In genomic region chr16:706189-707061, GRCh38 we compare ENCODE assay signal across 13 cellular contexts. TPM values are rescaled to one million over a fixed set of nuclear protein-coding genes. Genes with fewer than 3 reads are reported as not detected.
DNase-seq lines count a peak whose midpoint lies in the region; FAIRE-seq and TF ChIP-seq lines count a peak whose summit lies in the region.
"Had no signal": no experiment of that assay in that cellular context is flagged by ENCODE, and none has a peak within 500 bp of the region (broad histone marks: within the 10 kb centered on the region; RNA-seq: fewer than 3 reads in every experiment).

No MANE protein-coding gene starts in this region.

- H3K4me1 ChIP-seq in A673 (ENCODE audit: insufficient read depth, low read length, poor library complexity, severe bottlenecking), result no peaks in the 10 kb centered on the region
- no peaks in the 10 kb centered on the region for H3K4me1 ChIP-seq in OCI-LY7 (ENCODE audit: insufficient read depth, low read length, poor library complexity, severe bottlenecking)
- H3K4me1 ChIP-seq in thyroid gland, result peaks cover 0 to 9% of the 10 kb centered on the region in 2 donors
- peaks cover 1% of the 10 kb centered on the region for H3K4me1 ChIP-seq in ovary (ENCODE audit: insufficient read depth)

- H3K9me3 ChIP-seq in A673 (ENCODE audit: low read depth, low read length, poor library complexity, severe bottlenecking) (no peaks in the 10 kb centered on the region), OCI-LY7 (ENCODE audit: low read length) (no peaks in the 10 kb centered on the region), thyroid gland (no peaks in the 10 kb centered on the region), ovary (no peaks in the 10 kb centered on the region)
- H3K9me3 ChIP-seq: gastrocnemius medialis, SJSA1, thoracic aorta had no signal

- no peak for TF ChIP-seq POLR2A in thyroid gland (IDR thresholded peaks at IDR 0.05)
- no peak for TF ChIP-seq POLR2A in ovary (IDR thresholded peaks at IDR 0.05)
- TF ChIP-seq POLR2A in H54 (IDR thresholded peaks at IDR 0.05; ENCODE audit: low read depth, low read length), result no peak

- CTCF ChIA-PET in A673 (lab: Charles Lee), result no interaction called here
- CTCF ChIA-PET in OCI-LY7 (lab: Charles Lee; ENCODE audit: unreplicated experiment), result no interaction called here

- TF ChIP-seq EP300 in ovary (IDR thresholded peaks at IDR 0.05), result no peak

- no peak overlapping the region for H3K27ac ChIP-seq in A673 (ENCODE audit: low read depth, low read length, poor library complexity, severe bottlenecking)
- H3K27ac ChIP-seq in OCI-LY7 (ENCODE audit: low read depth, low read length, poor library complexity, severe bottlenecking), result no peak overlapping the region
- no peak overlapping the region for H3K27ac ChIP-seq in thyroid gland
- H3K27ac ChIP-seq in ovary, result no peak overlapping the region
- H3K27ac ChIP-seq: gastrocnemius medialis, SJSA1, thoracic aorta had no signal

- H3K79me2 ChIP-seq in OCI-LY7 (ENCODE audit: insufficient read depth, low read depth, low read length), result no peaks in the 10 kb centered on the region

- H3K27me3 ChIP-seq in A673 (replicated peaks; ENCODE audit: insufficient read depth, low read depth, low read length, poor library complexity), result peaks cover 58% of the 10 kb centered on the region
- peaks cover 17% of the 10 kb centered on the region for H3K27me3 ChIP-seq in thyroid gland
- H3K27me3 ChIP-seq in ovary, result peaks cover 9% of the 10 kb centered on the region

- BruUV-seq in A673 (replicated peaks; lab: Mats Ljungman, UMichigan), result no TSS peak
- no TSS peak for BruUV-seq in OCI-LY7 (replicated peaks; lab: Mats Ljungman, UMichigan)

- no peaks in the 10 kb centered on the region for H4K20me1 ChIP-seq in OCI-LY7 (ENCODE audit: insufficient read depth, low read length)

- intact Hi-C loops in A673 (cut with micrococcal nuclease; ENCODE audit: unreplicated experiment) (no loop called here), OCI-LY7 (cut with micrococcal nuclease; ENCODE audit: unreplicated experiment) (no loop called here), thyroid gland (cut with DNase I) (loop anchor here (10.0 kb wide), 1 partner anchor 488 kb away; no protein-coding TSS in a partner anchor), ovary (cut with DNase I) (no loop called here)

- peak overlapping the region; percentile 23 for H3K4me3 ChIP-seq in A673 (ENCODE audit: low read depth, low read length, poor library complexity, severe bottlenecking)
- H3K4me3 ChIP-seq in OCI-LY7 (ENCODE audit: low read depth, low read length, poor library complexity, severe bottlenecking), result no peak overlapping the region
- H3K4me3 ChIP-seq in iPS-11a (ENCODE audit: low read depth, low read length), result peak overlapping the region; percentile 35
- H3K4me3 ChIP-seq in thyroid gland (replicated peaks in 1 of 3), result no peak overlapping the region
- H3K4me3 ChIP-seq in ovary, result no peak overlapping the region
- H3K4me3 ChIP-seq: gastrocnemius medialis, SJSA1, thoracic aorta had no signal

- FAIRE-seq in H54 (lab: Jason Lieb, UNC), result no peak
- FAIRE-seq: GM12891 had no signal

- H3K36me3 ChIP-seq in A673 (ENCODE audit: insufficient read depth, low read length, poor library complexity, severe bottlenecking) (no peaks in the 10 kb centered on the region), OCI-LY7 (ENCODE audit: insufficient read depth, low read length) (no peaks in the 10 kb centered on the region), thyroid gland (no peaks in the 10 kb centered on the region), ovary (no peaks in the 10 kb centered on the region)
- H3K36me3 ChIP-seq: gastrocnemius medialis, SJSA1, thoracic aorta had no signal

- DNase-seq in A673 (ENCODE audit: low spot score) (no peak), COLO668 (lab: John Stamatoyannopoulos, UW; ENCODE audit: unreplicated experiment) (peak; percentile 55), OCI-LY7 (ENCODE audit: low spot score) (no peak), thyroid gland (no peak), ovary (no peak), islet precursor cell (no peak), H54 (ENCODE audit: insufficient read length, low spot score) (no peak)
- DNase-seq: Calu3, gastrocnemius medialis had no signal

- WGBS in thyroid gland, 2 donors, result 2 to 6% methylated on average over 23 to 27 of the region's 49 CpGs
- 2% methylated on average over 45 to 49 of the region's 49 CpGs for WGBS in ovary, 3 donors

- POLR2A ChIA-PET in A673 (lab: Charles Lee; ENCODE audit: low non-redundant PET) (no interaction called here), OCI-LY7 (lab: Charles Lee) (no interaction called here)

- H3K4me2 ChIP-seq in OCI-LY7 (ENCODE audit: low read length), result no peak overlapping the region; the same call in 1 of the 2 replicates

- H3K9me2 ChIP-seq in OCI-LY7 (ENCODE audit: insufficient read depth, low read length), result no peaks in the 10 kb centered on the region

- TF ChIP-seq CTCF in A673 (conservative IDR thresholded peaks at IDR 0.05; ENCODE audit: low read depth, low read length) (no peak), OCI-LY7 (conservative IDR thresholded peaks at IDR 0.05; ENCODE audit: low read length) (0 out of 2 replicates have a peak, but pooled peaks have one; percentile 10), thyroid gland (IDR thresholded peaks at IDR 0.05) (no peak), ovary (IDR thresholded peaks at IDR 0.05) (no peak)

- H2AFZ ChIP-seq in OCI-LY7 (ENCODE audit: low read length), result no peak overlapping the region

RNA-seq across cellular contexts. Expression of gene FBXL16, which starts 0.8 kb away (rescaled TPM):
- total RNA-seq in A673 (2021), result 1.1 and 2.7 TPM in 2 replicates
- total RNA-seq in OCI-LY7 (2014; rRNA removed; shearing (Covaris generic)), result 0.16 and 0.28 TPM in 2 replicates
- 0.42 and 0.52 TPM in 2 replicates for total RNA-seq in OCI-LY7 (2022)
- 1 to 10 TPM; 5.8 to 7.5 (median 6.9) TPM for total RNA-seq in thyroid gland
- total RNA-seq in ovary, result 1 to 10 TPM in 4 of 7 donors, under 1 TPM in 2, not detected in 1; 0.48 to 2.5 (median 1.4) TPM
- under 1 TPM; 0.22 to 0.25 TPM for polyA plus RNA-seq in ovary
- total RNA-seq: gastrocnemius medialis, SJSA1, thoracic aorta had no signal

RNA-seq across cellular contexts. Expression of gene METRN, which starts 8.5 kb away (rescaled TPM):
- total RNA-seq in A673 (2021) (0.86 and 1.8 TPM in 2 replicates), OCI-LY7 (2022) (12.2 and 14.4 TPM in 2 replicates), thyroid gland (100 to 1,000 TPM in 1 of 4 donors, 10 to 100 TPM in 3; 51.0 to 109 (median 57.0) TPM), ovary (10 to 100 TPM in 5 of 7 donors, 1 to 10 TPM in 2; 4.0 to 57.1 (median 15.7) TPM)
- total RNA-seq in OCI-LY7 (2014; rRNA removed; shearing (Covaris generic)), result 9.5 and 15.9 TPM in 2 replicates
- polyA plus RNA-seq in ovary, result 1 to 10 TPM in 1 of 2 donors, under 1 TPM in 1; 0.40 to 5.6 TPM

RNA-seq across cellular contexts. Expression of gene ANTKMT, which starts 14.5 kb away (rescaled TPM):
- 21.2 and 26.0 TPM in 2 replicates for total RNA-seq in A673 (2021)
- total RNA-seq in OCI-LY7 (2014; rRNA removed; shearing (Covaris generic)), result 44.8 and 51.3 TPM in 2 replicates
- 45.5 and 46.5 TPM in 2 replicates for total RNA-seq in OCI-LY7 (2022)
- 100 to 1,000 TPM in 1 of 4 donors, 10 to 100 TPM in 3; 56.4 to 109 (median 63.8) TPM for total RNA-seq in thyroid gland
- 10 to 100 TPM; 15.9 to 43.9 (median 26.0) TPM for total RNA-seq in ovary
- polyA plus RNA-seq in ovary, result 10 to 100 TPM in 1 of 2 donors, not detected in 1; 13.2 TPM

RNA-seq across cellular contexts. Expression of gene WDR24, which starts 16.2 kb away (rescaled TPM):
- total RNA-seq in A673 (2021) (17.7 and 18.2 TPM in 2 replicates), OCI-LY7 (2022) (24.0 and 28.9 TPM in 2 replicates), thyroid gland (10 to 100 TPM; 13.3 to 20.1 (median 17.6) TPM), ovary (10 to 100 TPM in 6 of 7 donors, 1 to 10 TPM in 1; 8.4 to 17.3 (median 13.4) TPM)
- 10.3 and 11.6 TPM in 2 replicates for total RNA-seq in OCI-LY7 (2014; rRNA removed; shearing (Covaris generic))
- polyA plus RNA-seq in ovary, result 10 to 100 TPM in 1 of 2 donors, under 1 TPM in 1; 0.42 to 10.3 TPM

RNA-seq across cellular contexts. Expression of gene CCDC78, which starts 19.8 kb away (rescaled TPM):
- total RNA-seq in A673 (2021) (0.28 and 1.4 TPM in 2 replicates), OCI-LY7 (2022) (52.6 and 57.9 TPM in 2 replicates), thyroid gland (under 1 TPM in 1 of 4 donors, not detected in 3; 0.27 TPM), ovary (10 to 100 TPM in 1 of 7 donors, 1 to 10 TPM in 4, under 1 TPM in 1, not detected in 1; 0.40 to 44.3 (median 4.7) TPM)
- 25.8 and 35.9 TPM in 2 replicates for total RNA-seq in OCI-LY7 (2014; rRNA removed; shearing (Covaris generic))
- polyA plus RNA-seq in ovary, result under 1 TPM in 1 of 2 donors, not detected in 1; 0.41 TPM
- total RNA-seq: gastrocnemius medialis had no signal

Comparison
In these comparisons a context has a peak if more than half of its experiments do, and no peak if none do; other contexts are left out.
1. H3K4me3 ChIP-seq: peak in A673 (single experiment) and iPS-11a (single experiment); none in OCI-LY7 (single experiment), thyroid gland (0 of 3) and ovary (single experiment).